3 cellular contexts compared by ENCODE assay signal in the genomic region with DNA sequence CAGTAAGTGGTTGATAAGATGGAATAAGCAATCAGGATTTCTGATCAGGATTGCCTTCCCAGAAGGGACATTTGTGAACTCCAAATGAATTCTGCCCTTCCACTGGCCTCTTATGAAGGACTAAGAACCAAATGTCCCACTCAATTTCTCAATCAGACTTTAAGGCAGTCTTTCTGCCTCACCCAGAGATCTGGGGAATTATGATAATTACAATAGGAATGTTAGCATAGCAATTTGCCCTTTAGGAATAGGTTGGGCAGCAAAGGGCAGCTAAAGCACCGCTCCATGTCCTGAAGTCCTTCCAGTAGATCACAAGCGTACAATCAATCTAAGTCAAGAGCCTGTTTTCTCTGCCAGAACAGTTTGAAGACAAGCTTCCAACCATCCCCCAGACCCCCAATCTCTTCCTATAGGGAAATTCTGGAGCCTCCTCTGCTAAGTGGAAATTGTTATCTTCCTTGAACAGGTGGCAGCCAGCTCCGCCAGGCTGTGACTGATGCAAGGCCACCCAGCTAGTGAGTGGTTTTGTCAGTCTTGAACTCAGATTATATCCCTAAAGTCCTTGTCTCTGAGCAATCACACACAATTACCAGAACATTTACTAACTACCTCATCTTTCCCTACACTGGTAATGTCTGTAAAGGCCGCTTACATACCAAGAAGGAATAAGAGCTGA.
TF ChIP-seq lines count a peak whose summit lies in the region.

No MANE protein-coding gene starts in this region.

TF ChIP-seq in SK-N-SH, 30 proteins besides CTCF, POLR2A, EP300 and RAD21:
- TF ChIP-seq SIN3A (IDR thresholded peaks at IDR 0.05; ENCODE audit: borderline replicate concordance, low read depth, low read length) (no peak), MEF2A (IDR thresholded peaks at IDR 0.05; ENCODE audit: borderline replicate concordance, low read depth) (no peak), TAF1 (IDR thresholded peaks at IDR 0.05; ENCODE audit: borderline replicate concordance, low read depth, low read length) (no peak), MAX (IDR thresholded peaks at IDR 0.05; ENCODE audit: low read depth) (no peak), CHD2 (IDR thresholded peaks at IDR 0.05; ENCODE audit: low read length, partially characterized antibody) (no peak), TEAD4 (IDR thresholded peaks at IDR 0.05; ENCODE audit: borderline replicate concordance, insufficient read depth) (no peak), NFIC (IDR thresholded peaks at IDR 0.05; ENCODE audit: borderline replicate concordance) (no peak), FOXM1 (IDR thresholded peaks at IDR 0.05; ENCODE audit: low read depth) (no peak), NRF1 (IDR thresholded peaks at IDR 0.05; ENCODE audit: low read depth, low read length) (no peak), EZH2phosphoT487 (IDR thresholded peaks at IDR 0.05; ENCODE audit: borderline replicate concordance, low read depth) (no peak), SMC3 (IDR thresholded peaks at IDR 0.05; ENCODE audit: low read depth, low read length) (no peak)
- TF ChIP-seq, protein P1, sequence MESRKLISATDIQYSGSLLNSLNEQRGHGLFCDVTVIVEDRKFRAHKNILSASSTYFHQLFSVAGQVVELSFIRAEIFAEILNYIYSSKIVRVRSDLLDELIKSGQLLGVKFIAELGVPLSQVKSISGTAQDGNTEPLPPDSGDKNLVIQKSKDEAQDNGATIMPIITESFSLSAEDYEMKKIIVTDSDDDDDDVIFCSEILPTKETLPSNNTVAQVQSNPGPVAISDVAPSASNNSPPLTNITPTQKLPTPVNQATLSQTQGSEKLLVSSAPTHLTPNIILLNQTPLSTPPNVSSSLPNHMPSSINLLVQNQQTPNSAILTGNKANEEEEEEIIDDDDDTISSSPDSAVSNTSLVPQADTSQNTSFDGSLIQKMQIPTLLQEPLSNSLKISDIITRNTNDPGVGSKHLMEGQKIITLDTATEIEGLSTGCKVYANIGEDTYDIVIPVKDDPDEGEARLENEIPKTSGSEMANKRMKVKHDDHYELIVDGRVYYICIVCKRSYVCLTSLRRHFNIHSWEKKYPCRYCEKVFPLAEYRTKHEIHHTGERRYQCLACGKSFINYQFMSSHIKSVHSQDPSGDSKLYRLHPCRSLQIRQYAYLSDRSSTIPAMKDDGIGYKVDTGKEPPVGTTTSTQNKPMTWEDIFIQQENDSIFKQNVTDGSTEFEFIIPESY (IDR thresholded peaks at IDR 0.05; ENCODE audit: borderline replicate concordance, low read depth) = no peak

TF ChIP-seq in SK-N-SH treated with all-trans-retinoic acid at 6 μM for 48 hours, 23 proteins besides CTCF, POLR2A, EP300 and RAD21:
- TF ChIP-seq, protein P2, sequence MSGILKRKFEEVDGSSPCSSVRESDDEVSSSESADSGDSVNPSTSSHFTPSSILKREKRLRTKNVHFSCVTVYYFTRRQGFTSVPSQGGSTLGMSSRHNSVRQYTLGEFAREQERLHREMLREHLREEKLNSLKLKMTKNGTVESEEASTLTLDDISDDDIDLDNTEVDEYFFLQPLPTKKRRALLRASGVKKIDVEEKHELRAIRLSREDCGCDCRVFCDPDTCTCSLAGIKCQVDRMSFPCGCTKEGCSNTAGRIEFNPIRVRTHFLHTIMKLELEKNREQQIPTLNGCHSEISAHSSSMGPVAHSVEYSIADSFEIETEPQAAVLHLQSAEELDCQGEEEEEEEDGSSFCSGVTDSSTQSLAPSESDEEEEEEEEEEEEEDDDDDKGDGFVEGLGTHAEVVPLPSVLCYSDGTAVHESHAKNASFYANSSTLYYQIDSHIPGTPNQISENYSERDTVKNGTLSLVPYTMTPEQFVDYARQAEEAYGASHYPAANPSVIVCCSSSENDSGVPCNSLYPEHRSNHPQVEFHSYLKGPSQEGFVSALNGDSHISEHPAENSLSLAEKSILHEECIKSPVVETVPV (CRISPR knock-in tag; IDR thresholded peaks at IDR 0.05) = no peak
- TF ChIP-seq, protein P3, sequence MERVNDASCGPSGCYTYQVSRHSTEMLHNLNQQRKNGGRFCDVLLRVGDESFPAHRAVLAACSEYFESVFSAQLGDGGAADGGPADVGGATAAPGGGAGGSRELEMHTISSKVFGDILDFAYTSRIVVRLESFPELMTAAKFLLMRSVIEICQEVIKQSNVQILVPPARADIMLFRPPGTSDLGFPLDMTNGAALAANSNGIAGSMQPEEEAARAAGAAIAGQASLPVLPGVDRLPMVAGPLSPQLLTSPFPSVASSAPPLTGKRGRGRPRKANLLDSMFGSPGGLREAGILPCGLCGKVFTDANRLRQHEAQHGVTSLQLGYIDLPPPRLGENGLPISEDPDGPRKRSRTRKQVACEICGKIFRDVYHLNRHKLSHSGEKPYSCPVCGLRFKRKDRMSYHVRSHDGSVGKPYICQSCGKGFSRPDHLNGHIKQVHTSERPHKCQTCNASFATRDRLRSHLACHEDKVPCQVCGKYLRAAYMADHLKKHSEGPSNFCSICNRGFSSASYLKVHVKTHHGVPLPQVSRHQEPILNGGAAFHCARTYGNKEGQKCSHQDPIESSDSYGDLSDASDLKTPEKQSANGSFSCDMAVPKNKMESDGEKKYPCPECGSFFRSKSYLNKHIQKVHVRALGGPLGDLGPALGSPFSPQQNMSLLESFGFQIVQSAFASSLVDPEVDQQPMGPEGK (CRISPR knock-in tag; IDR thresholded peaks at IDR 0.05; ENCODE audit: borderline replicate concordance) = no peak
- no peak for TF ChIP-seq CREB5 (CRISPR knock-in tag; IDR thresholded peaks at IDR 0.05; ENCODE audit: low read depth)
- no peak for TF ChIP-seq RARB (CRISPR knock-in tag; IDR thresholded peaks at IDR 0.05)
- TF ChIP-seq TCF4 (CRISPR knock-in tag; IDR thresholded peaks at IDR 0.05; ENCODE audit: borderline replicate concordance) = no peak
- no peak for TF ChIP-seq ZNF70 (CRISPR knock-in tag; IDR thresholded peaks at IDR 0.05)
- no peak for TF ChIP-seq ISL1 (CRISPR knock-in tag; IDR thresholded peaks at IDR 0.05)
- no peak for TF ChIP-seq TOX (CRISPR knock-in tag; IDR thresholded peaks at IDR 0.05; ENCODE audit: borderline replicate concordance)
- TF ChIP-seq ZNF565 (CRISPR knock-in tag; conservative IDR thresholded peaks at IDR 0.05; ENCODE audit: low read depth) = no peak
- TF ChIP-seq ESRRG (CRISPR knock-in tag; IDR thresholded peaks at IDR 0.05) = no peak
- TF ChIP-seq ZNF8 (CRISPR knock-in tag; IDR thresholded peaks at IDR 0.05) = no peak
- TF ChIP-seq SNAI2 (CRISPR knock-in tag; IDR thresholded peaks at IDR 0.05) = no peak
- no peak for TF ChIP-seq ZFP3 (CRISPR knock-in tag; IDR thresholded peaks at IDR 0.05)
- no peak for TF ChIP-seq GLIS3 (CRISPR knock-in tag; IDR thresholded peaks at IDR 0.05)
- TF ChIP-seq POU6F1 (CRISPR knock-in tag; IDR thresholded peaks at IDR 0.05; ENCODE audit: borderline replicate concordance, low read depth) = no peak
- no peak for TF ChIP-seq CSDC2 (CRISPR knock-in tag; IDR thresholded peaks at IDR 0.05)
- TF ChIP-seq ZFP30 (CRISPR knock-in tag; IDR thresholded peaks at IDR 0.05) = no peak

TF ChIP-seq in H1, 55 proteins besides CTCF, POLR2A, EP300 and RAD21:
- no peak for TF ChIP-seq CBX5 (IDR thresholded peaks at IDR 0.05; ENCODE audit: low read depth, low read length)
- peak; percentile 57 for TF ChIP-seq RNF2 (IDR thresholded peaks at IDR 0.05; ENCODE audit: borderline replicate concordance, low read depth, low read length, missing control alignments, poor library complexity, severe bottlenecking)
- no peak for TF ChIP-seq SP4 (IDR thresholded peaks at IDR 0.05; ENCODE audit: low read length)
